Comparison of ENCODE assay signal across 1 cellular context in genomic region chr2:134197445-134197844, GRCh38.
TF ChIP-seq lines count a peak whose summit lies in the region.

No MANE protein-coding gene starts in this region.

TF ChIP-seq in WTC11, 78 proteins besides CTCF, POLR2A, EP300 and RAD21 (continued from another document):
- TF ChIP-seq ZNF396 (CRISPR knock-in tag; IDR thresholded peaks at IDR 0.05; ENCODE audit: borderline replicate concordance) (no peak), ZNF232 (CRISPR knock-in tag; IDR thresholded peaks at IDR 0.05) (no peak), SOX15 (CRISPR knock-in tag; IDR thresholded peaks at IDR 0.05) (no peak), FOXJ3 (CRISPR knock-in tag; IDR thresholded peaks at IDR 0.05; ENCODE audit: borderline replicate concordance) (no peak), SMAD3 (CRISPR knock-in tag; IDR thresholded peaks at IDR 0.05; ENCODE audit: borderline replicate concordance) (no peak), MYBL2 (CRISPR knock-in tag; IDR thresholded peaks at IDR 0.05) (no peak), IRF2 (CRISPR knock-in tag; IDR thresholded peaks at IDR 0.05; ENCODE audit: borderline replicate concordance, low read depth) (no peak), ZMAT4 (CRISPR knock-in tag; IDR thresholded peaks at IDR 0.05) (no peak), CREM (CRISPR knock-in tag; IDR thresholded peaks at IDR 0.05) (no peak), NFYB (CRISPR knock-in tag; conservative IDR thresholded peaks at IDR 0.05; ENCODE audit: low read depth) (no peak)
TF ChIP-seq in WTC11: peak in this region for 0.
